In the genomic region with DNA sequence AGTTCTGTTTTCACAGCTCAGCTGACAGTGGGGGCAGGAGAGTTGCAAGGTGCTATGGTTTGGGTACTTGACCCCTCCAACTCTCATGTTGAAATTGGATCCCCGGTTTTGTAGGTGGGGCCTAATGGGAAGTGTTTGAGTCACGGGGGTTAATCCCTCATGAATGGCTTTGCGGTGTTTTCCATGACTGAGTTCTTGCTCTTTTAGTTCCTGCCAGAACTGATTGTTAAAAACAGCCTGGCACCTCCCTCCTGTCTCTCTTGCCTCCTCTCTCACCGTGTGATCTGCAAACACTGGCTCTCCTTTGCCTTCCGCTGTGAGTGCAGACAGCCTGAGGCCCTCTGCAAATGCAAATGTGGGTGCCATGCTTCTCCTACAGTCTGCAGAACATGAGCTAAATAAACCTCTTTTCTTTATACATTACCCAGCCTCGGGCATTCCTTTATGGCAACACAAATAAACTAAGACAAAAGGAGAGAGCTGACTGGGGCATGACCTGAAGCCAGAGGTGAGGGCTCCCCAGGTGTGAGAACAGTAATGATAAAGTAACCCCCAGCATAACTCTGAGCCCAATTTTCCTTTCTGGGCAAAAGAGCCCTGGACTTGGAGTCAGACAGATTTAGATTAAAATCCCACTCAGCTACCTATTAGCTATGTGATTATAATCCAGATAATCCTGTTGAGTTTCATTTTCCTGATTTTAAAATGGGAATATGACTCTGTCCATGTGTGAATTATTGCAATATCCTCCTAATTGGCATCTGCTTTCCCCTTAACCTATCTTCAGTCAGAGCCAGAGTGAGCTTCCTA, we compare ENCODE assay signal across 14 cellular contexts.
DNase-seq lines count a peak whose midpoint lies in the region; ATAC-seq, FAIRE-seq and TF ChIP-seq lines count a peak whose summit lies in the region.
"Had no signal": no experiment of that assay in that cellular context is flagged by ENCODE, and none has a peak within 500 bp of the region (broad histone marks: within the 10 kb centered on the region; RNA-seq: fewer than 3 reads in every experiment).

No MANE protein-coding gene starts in this region.

- no peak for DNase-seq in D721Med (ENCODE audit: insufficient read length, low spot score)
- DNase-seq in M059J (ENCODE audit: low read depth) = peak; percentile 16
- DNase-seq in SW480 (ENCODE audit: low spot score) = peak; percentile 14
- peak; percentile 49 for DNase-seq in kidney glomerular epithelial cell (lab: John Stamatoyannopoulos, UW)
- no peak for DNase-seq in urothelium cell line (ENCODE audit: low spot score)
- DNase-seq in GM10248 (ENCODE audit: extremely low spot score) = no peak
- DNase-seq in HCEC 1CT = no peak
- DNase-seq: activated CD8-positive, alpha-beta memory T cell treated with anti-CD3 and anti-CD28 coated beads for 24 hours; activated naive CD8-positive, alpha-beta T cell treated with anti-CD3 and anti-CD28 coated beads for 36 hours; AML-193; NCI-H1930; T1000 had no signal

- CTCF ChIA-PET in GM10248 (lab: Yijun Ruan, JAX) = interaction anchor here (1.2 to 2.0 kb wide), 3 partner anchors 9 to 461 kb away, joined by 3 to 7 read pairs (median 4); no protein-coding TSS in a partner anchor

- no peak for TF ChIP-seq CTCF in D721Med (IDR thresholded peaks at IDR 0.05; ENCODE audit: insufficient read depth, missing control alignments)
- TF ChIP-seq CTCF in GM10248 (IDR thresholded peaks at IDR 0.05; ENCODE audit: control extremely low read depth, extremely low read depth, low read depth, missing control alignments) = no peak

- ATAC-seq in GM21390 (IDR thresholded peaks at IDR 0.05; ENCODE audit: unreplicated experiment) = no peak
- ATAC-seq: Panc1 had no signal

- FAIRE-seq in D721Med (lab: Jason Lieb, UNC) = peak; percentile 29
- FAIRE-seq in urothelium cell line (lab: Jason Lieb, UNC) = no peak

- POLR2A ChIA-PET in GM10248 (lab: Yijun Ruan, JAX) = no interaction called here

Comparison
In these comparisons a context has a peak if more than half of its experiments do, and no peak if none do; other contexts are left out.
1. DNase-seq: peak in M059J (single experiment), SW480 (single experiment) and kidney glomerular epithelial cell (single experiment); none in D721Med (single experiment), urothelium cell line (single experiment), GM10248 (single experiment) and HCEC 1CT (single experiment).